In genomic region chr10:97805096-97805879, GRCh38 we compare ENCODE assay signal across 23 cellular contexts. TPM values are rescaled to one million over a fixed set of nuclear protein-coding genes. Genes with fewer than 3 reads are reported as not detected.
DNase-seq lines count a peak whose midpoint lies in the region; ATAC-seq, FAIRE-seq and TF ChIP-seq lines count a peak whose summit lies in the region.
"Had no signal": no experiment of that assay in that cellular context is flagged by ENCODE, and none has a peak within 500 bp of the region (broad histone marks: within the 10 kb centered on the region; RNA-seq: fewer than 3 reads in every experiment).

No MANE protein-coding gene starts in this region.

- H3K4me3 ChIP-seq in kidney (ENCODE audit: low read length in 2 of 2): no peak overlapping the region
- H3K4me3 ChIP-seq: BLaER1, SK-N-MC had no signal

- no peaks in the 10 kb centered on the region; the same call in 1 of the 2 replicates for H3K27me3 Mint-ChIP-seq in WTC11 (ENCODE audit: low read depth)

- DNase-seq in NCI-H1105 treated with DMSO at 0.1 percent for 48 hours (lab: John Stamatoyannopoulos, UW): peak; percentile 11
- DNase-seq in NCI-H1105 (lab: John Stamatoyannopoulos, UW): no peak
- DNase-seq in WTC11 (ENCODE audit: low spot score): peak; percentile 51
- peak; percentile 46 for DNase-seq in kidney
- DNase-seq in stimulated activated effector memory CD8-positive, alpha-beta T cell treated with anti-CD3 and anti-CD28 coated beads, Interleukin-12 subunit alpha, Interleukin-12 subunit beta, amount 100 ng/mL, for 72 hours (ENCODE audit: low spot score in 2 of 2): no peak
- no peak for DNase-seq in CD1c-positive myeloid dendritic cell (ENCODE audit: extremely low spot score)
- DNase-seq: 8988T; Caco-2; DMS53; HCEC 1CT; NCI-H1092; NCI-H2029; NCI-H2171 treated with DMSO at 0.1 percent for 48 hours; NCI-H510A; NK-92 treated with Interleukin-12 subunit alpha and Interleukin-12 subunit beta, amount 100 ng/mL, for 24 hours; OCI-M1 had no signal

- H3K27ac Mint-ChIP-seq in WTC11: no peak overlapping the region
- H3K27ac Mint-ChIP-seq in stimulated activated effector memory CD8-positive, alpha-beta T cell treated with anti-CD3 and anti-CD28 coated beads, Interleukin-12 subunit alpha, Interleukin-12 subunit beta, amount 100 ng/mL, for 72 hours: peak overlapping the region; percentile 45

- ATAC-seq in WTC11 (peak; percentile 80), GM21528 (IDR thresholded peaks at IDR 0.05; ENCODE audit: low FRiP score, unreplicated experiment) (no peak), GM21576 (IDR thresholded peaks at IDR 0.05; ENCODE audit: unreplicated experiment) (no peak)
- peak; percentile 79 for ATAC-seq in stimulated activated effector memory CD8-positive, alpha-beta T cell treated with anti-CD3 and anti-CD28 coated beads, Interleukin-12 subunit alpha, Interleukin-12 subunit beta, amount 100 ng/mL, for 72 hours
- ATAC-seq: HepG2 had no signal

- H3K4me1 ChIP-seq in kidney (ENCODE audit: control insufficient read depth in 1 of 2, insufficient read depth in 1 of 2, low read depth in 1 of 2, low read length in 2 of 2): no peaks in the 10 kb centered on the region
- H3K4me1 ChIP-seq: BLaER1 had no signal

- no peak for FAIRE-seq in kidney (lab: Jason Lieb, UNC)
- FAIRE-seq: HepG2 had no signal

- intact Hi-C loops in kidney (cut with DNase I): no loop called here

- TF ChIP-seq CTCF in WTC11 (IDR thresholded peaks at IDR 0.05): no peak
- no peak for TF ChIP-seq CTCF in kidney (IDR thresholded peaks at IDR 0.05; ENCODE audit: borderline replicate concordance, extremely low read depth, insufficient read depth)

- H3K4me1 Mint-ChIP-seq in WTC11: peaks cover 18% of the 10 kb centered on the region
- peaks cover 10% of the 10 kb centered on the region for H3K4me1 Mint-ChIP-seq in stimulated activated effector memory CD8-positive, alpha-beta T cell treated with anti-CD3 and anti-CD28 coated beads, Interleukin-12 subunit alpha, Interleukin-12 subunit beta, amount 100 ng/mL, for 72 hours

- no peaks in the 10 kb centered on the region for H3K36me3 ChIP-seq in kidney (ENCODE audit: control insufficient read depth in 1 of 2, insufficient read depth in 2 of 2, low read length in 2 of 2)
- H3K36me3 ChIP-seq: BLaER1 had no signal

- no peaks in the 10 kb centered on the region for H3K36me3 Mint-ChIP-seq in WTC11
- no peaks in the 10 kb centered on the region for H3K36me3 Mint-ChIP-seq in stimulated activated effector memory CD8-positive, alpha-beta T cell treated with anti-CD3 and anti-CD28 coated beads, Interleukin-12 subunit alpha, Interleukin-12 subunit beta, amount 100 ng/mL, for 72 hours

- CTCF ChIA-PET in WTC11 (lab: Charles Lee): interaction anchor here (1.3 to 3.7 kb wide), 3 partner anchors 13 to 224 kb away, joined by 4 to 18 read pairs (median 6); no protein-coding TSS in a partner anchor

- no peaks in the 10 kb centered on the region for H3K9me3 Mint-ChIP-seq in WTC11
- H3K9me3 Mint-ChIP-seq in stimulated activated effector memory CD8-positive, alpha-beta T cell treated with anti-CD3 and anti-CD28 coated beads, Interleukin-12 subunit alpha, Interleukin-12 subunit beta, amount 100 ng/mL, for 72 hours: no peaks in the 10 kb centered on the region

- POLR2A ChIA-PET in WTC11 (lab: Charles Lee): no interaction called here

- H3K27ac ChIP-seq in kidney (ENCODE audit: low read depth in 2 of 2, low read length in 2 of 2): no peak overlapping the region
- H3K27ac ChIP-seq: BLaER1, KMS-11, SK-N-MC had no signal

- no peaks in the 10 kb centered on the region for H3K9me3 ChIP-seq in kidney (ENCODE audit: control insufficient read depth in 1 of 2, low read length in 2 of 2)
- H3K9me3 ChIP-seq: BLaER1, Caco-2 had no signal

- H3K9ac ChIP-seq in kidney (ENCODE audit: low read length in 2 of 2): no peak overlapping the region
- H3K9ac ChIP-seq: BLaER1, KMS-11 had no signal

- no peak overlapping the region for H3K4me3 Mint-ChIP-seq in WTC11
- H3K4me3 Mint-ChIP-seq in stimulated activated effector memory CD8-positive, alpha-beta T cell treated with anti-CD3 and anti-CD28 coated beads, Interleukin-12 subunit alpha, Interleukin-12 subunit beta, amount 100 ng/mL, for 72 hours: no peak overlapping the region

TF ChIP-seq in WTC11, 78 proteins besides CTCF, POLR2A, EP300 and RAD21 (continues in another document):
- TF ChIP-seq HMGA2 (CRISPR knock-in tag; IDR thresholded peaks at IDR 0.05) (no peak), GABPB1 (CRISPR knock-in tag; IDR thresholded peaks at IDR 0.05) (no peak), ATF3 (CRISPR knock-in tag; conservative IDR thresholded peaks at IDR 0.05) (no peak), PRDM15 (CRISPR knock-in tag; IDR thresholded peaks at IDR 0.05) (no peak), STAT6 (CRISPR knock-in tag; conservative IDR thresholded peaks at IDR 0.05; ENCODE audit: low read depth) (no peak), HMGXB4 (CRISPR knock-in tag; IDR thresholded peaks at IDR 0.05) (no peak), ZNF263 (CRISPR knock-in tag; IDR thresholded peaks at IDR 0.05; ENCODE audit: low read depth) (no peak), TCF7 (CRISPR knock-in tag; IDR thresholded peaks at IDR 0.05; ENCODE audit: low read depth) (no peak), FOXK1 (CRISPR knock-in tag; IDR thresholded peaks at IDR 0.05) (no peak)

RNA-seq across cellular contexts. Expression of gene SFRP5, which starts 33.5 kb away (rescaled TPM):
- total RNA-seq in WTC11 (2021) (2.4 to 3.5 TPM (median 3.1 TPM) in 3 replicates), kidney (0.31 TPM)
- polyA plus RNA-seq in kidney (ENCODE audit: insufficient read depth, low read depth, low replicate concordance): 0.22 TPM
- total RNA-seq: MCF 10A had no signal

RNA-seq across cellular contexts. Expression of gene GOLGA7B, which starts 44.4 kb away (rescaled TPM):
- total RNA-seq in WTC11 (2021): 0.07 to 0.24 TPM (median 0.07 TPM) in 3 replicates
- total RNA-seq in kidney: 0.50 TPM
- not detected for polyA plus RNA-seq in kidney (ENCODE audit: insufficient read depth, low read depth, low replicate concordance)
- total RNA-seq: HepG2, MCF 10A had no signal
- polyA plus RNA-seq: HepG2 had no signal

Comparison
In these comparisons a context has a peak if more than half of its experiments do, and no peak if none do; other contexts are left out.
1. DNase-seq: peak in NCI-H1105 treated with DMSO at 0.1 percent for 48 hours (single experiment), WTC11 (single experiment) and kidney (single experiment); none in NCI-H1105 (single experiment), stimulated activated effector memory CD8-positive, alpha-beta T cell treated with anti-CD3 and anti-CD28 coated beads, Interleukin-12 subunit alpha, Interleukin-12 subunit beta, amount 100 ng/mL, for 72 hours (0 of 2) and CD1c-positive myeloid dendritic cell (single experiment).
2. ATAC-seq: peak in WTC11 (single experiment) and stimulated activated effector memory CD8-positive, alpha-beta T cell treated with anti-CD3 and anti-CD28 coated beads, Interleukin-12 subunit alpha, Interleukin-12 subunit beta, amount 100 ng/mL, for 72 hours (single experiment); none in GM21528 (single experiment) and GM21576 (single experiment).